ENCODE assay signal across 14 cellular contexts in the genomic region with DNA sequence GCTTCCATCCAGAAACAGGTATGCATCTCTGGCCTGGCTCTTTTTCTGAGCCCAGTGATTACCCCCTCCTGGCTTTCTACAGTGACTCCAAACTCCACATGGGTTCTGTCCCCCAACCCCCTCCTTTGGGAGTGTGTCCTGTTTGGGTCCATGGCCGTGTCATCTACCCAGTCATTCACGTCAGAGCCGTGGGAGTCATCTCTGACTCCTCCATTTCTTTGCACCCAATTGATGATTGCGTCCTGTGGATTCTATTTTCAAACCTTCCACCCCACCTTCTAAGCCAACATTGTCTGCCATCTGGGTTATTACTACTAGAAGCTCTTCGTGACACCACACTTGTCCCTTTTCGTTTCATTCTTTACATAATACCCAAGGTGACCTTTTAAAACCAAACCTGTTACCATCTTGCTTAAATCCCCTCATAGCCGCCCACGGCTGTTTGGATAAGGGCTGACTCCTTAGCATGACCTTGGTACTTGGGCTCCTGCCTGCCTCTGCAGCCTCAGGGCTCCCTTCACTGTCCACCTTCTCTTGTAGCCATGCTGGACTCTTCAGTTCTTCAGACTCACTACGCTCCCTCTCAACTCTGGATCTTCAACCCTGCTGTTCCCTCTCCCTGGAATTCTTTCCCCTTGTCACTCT.
"Had no signal": no experiment of that assay in that cellular context is flagged by ENCODE, and none has a peak within 500 bp of the region (broad histone marks: within the 10 kb centered on the region; RNA-seq: fewer than 3 reads in every experiment).

No MANE protein-coding gene starts in this region.

- H3K9me3 Mint-ChIP-seq: T-helper 1 cell treated with Interleukin-12 subunit alpha and Interleukin-12 subunit beta and Interleukin-4 antibody, amounts not matched to agents 30 μg/mL and 1 μg/mL, for 36 hours had no signal

- H3K36me3 ChIP-seq: ovary, tibial nerve had no signal

- H3K4me3 Mint-ChIP-seq: T-helper 1 cell treated with Interleukin-12 subunit alpha and Interleukin-12 subunit beta and Interleukin-4 antibody, amounts not matched to agents 30 μg/mL and 1 μg/mL, for 36 hours had no signal

- H3K27ac Mint-ChIP-seq: T-helper 1 cell treated with Interleukin-12 subunit alpha and Interleukin-12 subunit beta and Interleukin-4 antibody, amounts not matched to agents 30 μg/mL and 1 μg/mL, for 36 hours had no signal

- H3K27ac ChIP-seq: hepatocyte, ovary, tibial nerve had no signal

- DNase-seq: activated CD4-positive, alpha-beta T cell treated with anti-CD3 and anti-CD28 coated beads, Interleukin-2, amount 50 U/mL, for 4 hours; activated CD4-positive, CD25-positive, alpha-beta regulatory T cell; activated CD8-positive, alpha-beta memory T cell treated with anti-CD3 and anti-CD28 coated beads, Interleukin-2, amount 50 U/mL, for 48 hours; central memory CD4-positive, alpha-beta T cell; cortex of kidney; effector memory CD4-positive, alpha-beta T cell; kidney; ovary; stimulated activated CD4-positive, alpha-beta T cell treated with anti-CD3 and anti-CD28 coated beads, Interleukin-4, amount 100 ng/mL, for 24 hours had no signal

- FAIRE-seq: kidney, TTC549 had no signal

- H2AFZ ChIP-seq: hepatocyte had no signal

- H3K4me2 ChIP-seq: hepatocyte had no signal

- H3K9me3 ChIP-seq: ovary, tibial nerve had no signal

- H3K4me3 ChIP-seq: hepatocyte, ovary, tibial nerve had no signal

- ATAC-seq: Right ventricle myocardium inferior had no signal

- H3K27me3 ChIP-seq: hepatocyte, ovary, tibial nerve had no signal
